Comparison of ENCODE assay signal across 6 cellular contexts in the genomic region with DNA sequence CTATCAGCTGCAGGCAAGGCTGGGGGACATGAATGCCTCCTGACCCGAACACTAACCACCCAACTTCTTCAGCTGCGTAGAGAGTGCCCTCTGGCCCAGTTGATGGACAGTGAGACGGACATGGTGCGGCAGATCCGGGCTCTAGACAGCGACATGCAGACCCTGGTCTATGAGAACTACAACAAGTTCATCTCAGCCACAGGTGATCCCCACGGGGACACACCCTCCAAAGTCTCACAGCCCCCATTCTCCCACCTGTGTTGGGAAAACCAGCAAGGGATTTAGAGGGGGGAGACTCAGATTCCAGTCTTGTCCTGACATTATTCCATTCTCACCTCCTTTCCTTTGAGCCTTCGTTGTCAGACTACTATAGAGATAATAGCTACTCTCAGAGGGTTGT. TPM values are rescaled to one million over a fixed set of nuclear protein-coding genes. Genes with fewer than 3 reads are reported as not detected.
DNase-seq lines count a peak whose midpoint lies in the region; ATAC-seq and TF ChIP-seq lines count a peak whose summit lies in the region.

No MANE protein-coding gene starts in this region.

- peaks cover 0 to 14% of the 10 kb centered on the region in 2 donors for H3K36me3 ChIP-seq in vagina

- no peak for DNase-seq in activated naive CD4-positive, alpha-beta T cell treated with Interleukin-2 at 50 U/mL for 16 hours
- DNase-seq in vagina (ENCODE audit: extremely low spot score in 2 of 2) (no peak), cerebellum (ENCODE audit: low spot score) (no peak)

- peak overlapping the region; percentile 81 for H3K27ac ChIP-seq in vagina

- H3K4me3 ChIP-seq in iPS-11a (ENCODE audit: low read depth, low read length) = peak overlapping the region; percentile 4
- peak overlapping the region; percentile 75 to 82 for H3K4me3 ChIP-seq in vagina

- no peak overlapping the region for H3K27ac Mint-ChIP-seq in activated naive CD4-positive, alpha-beta T cell treated with anti-CD3 and anti-CD28 coated beads, Interleukin-2, amount 50 U/mL, for 24 hours

- H3K4me1 ChIP-seq in vagina = peaks cover 27% of the 10 kb centered on the region

- TF ChIP-seq CTCF in vagina (IDR thresholded peaks at IDR 0.05) = no peak

- H3K9me3 Mint-ChIP-seq in activated naive CD4-positive, alpha-beta T cell treated with anti-CD3 and anti-CD28 coated beads, Interleukin-2, amount 50 U/mL, for 24 hours = no peaks in the 10 kb centered on the region

- intact Hi-C loops in vagina (cut with DNase I) = no loop called here

- H3K36me3 Mint-ChIP-seq in activated naive CD4-positive, alpha-beta T cell treated with anti-CD3 and anti-CD28 coated beads, Interleukin-2, amount 50 U/mL, for 24 hours = no peaks in the 10 kb centered on the region

- no peaks in the 10 kb centered on the region for H3K27me3 Mint-ChIP-seq in activated naive CD4-positive, alpha-beta T cell treated with anti-CD3 and anti-CD28 coated beads, Interleukin-2, amount 50 U/mL, for 24 hours

- H3K27me3 ChIP-seq in vagina = no peaks in the 10 kb centered on the region

- H3K9me3 ChIP-seq in vagina = no peaks in the 10 kb centered on the region

- H3K4me3 Mint-ChIP-seq in activated naive CD4-positive, alpha-beta T cell treated with anti-CD3 and anti-CD28 coated beads, Interleukin-2, amount 50 U/mL, for 24 hours = peak overlapping the region; percentile 90

- TF ChIP-seq POLR2A in vagina (IDR thresholded peaks at IDR 0.05) = no peak

- ATAC-seq in HG03045 (IDR thresholded peaks at IDR 0.05; ENCODE audit: unreplicated experiment) = no peak

- peaks cover 14% of the 10 kb centered on the region for H3K4me1 Mint-ChIP-seq in activated naive CD4-positive, alpha-beta T cell treated with anti-CD3 and anti-CD28 coated beads, Interleukin-2, amount 50 U/mL, for 24 hours

RNA-seq across cellular contexts. Expression of a gene that starts 0.9 kb away (rescaled TPM):
- total RNA-seq in vagina = 191 TPM
- total RNA-seq in cerebellum = 102 TPM

RNA-seq across cellular contexts. Expression of a gene that starts 12.9 kb away (rescaled TPM):
- total RNA-seq in vagina (50.8 TPM), cerebellum (12.1 TPM)

RNA-seq across cellular contexts. Expression of a gene that starts 13.1 kb away (rescaled TPM):
- total RNA-seq in vagina (3.7 TPM), cerebellum (4.5 TPM)

RNA-seq across cellular contexts. Expression of a gene that starts 14.7 kb away (rescaled TPM):
- total RNA-seq in vagina (37.6 TPM), cerebellum (30.4 TPM)

RNA-seq across cellular contexts. Expression of a gene that starts 20.6 kb away (rescaled TPM):
- 15.7 TPM for total RNA-seq in vagina
- total RNA-seq in cerebellum = 3.6 TPM
